In the genomic region with DNA sequence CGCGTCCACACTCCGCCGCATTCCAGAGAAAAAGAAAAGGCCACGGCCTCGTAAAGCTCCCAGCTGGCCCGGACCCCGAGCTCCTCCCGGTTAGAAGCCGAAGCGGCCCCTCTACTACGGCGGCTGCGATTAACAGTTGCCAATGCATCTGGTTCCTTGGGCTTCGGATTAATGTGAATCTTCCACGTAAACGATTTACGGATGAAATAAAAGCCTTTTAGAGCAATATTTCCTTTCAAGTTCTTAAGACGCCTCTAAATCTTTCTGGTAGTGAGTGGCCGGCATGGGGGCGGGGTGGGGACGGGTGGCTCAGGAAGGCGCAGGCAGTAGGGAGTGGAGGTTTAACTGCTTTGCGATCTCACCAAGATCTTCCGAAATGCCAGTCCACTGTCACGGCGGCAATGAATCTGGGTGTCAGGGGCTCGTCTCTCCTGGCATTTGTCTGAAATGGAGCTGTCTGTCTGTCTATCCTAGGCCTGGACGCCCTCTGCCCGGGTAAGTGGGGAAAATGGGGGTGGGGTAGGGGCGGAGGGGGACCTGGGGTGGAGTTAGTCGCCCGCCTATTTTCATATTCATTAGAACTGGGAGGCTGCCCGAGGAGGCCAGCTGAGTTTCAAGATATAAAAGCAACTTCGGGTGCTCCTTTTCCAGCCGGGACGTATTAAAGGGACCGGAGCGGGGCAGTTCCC, we compare ENCODE assay signal across 10 cellular contexts. TPM values are rescaled to one million over a fixed set of nuclear protein-coding genes. Genes with fewer than 3 reads are reported as not detected.
DNase-seq lines count a peak whose midpoint lies in the region; ATAC-seq and TF ChIP-seq lines count a peak whose summit lies in the region.
"Had no signal": no experiment of that assay in that cellular context is flagged by ENCODE, and none has a peak within 500 bp of the region (broad histone marks: within the 10 kb centered on the region; RNA-seq: fewer than 3 reads in every experiment).

No MANE protein-coding gene starts in this region.

- no peaks in the 10 kb centered on the region for H3K36me3 Mint-ChIP-seq in nephron progenitor cell (ENCODE audit: low read depth)

- H3K27ac ChIP-seq in esophagus squamous epithelium: no peak overlapping the region
- H3K27ac ChIP-seq: VCaP had no signal

- H3K4me1 ChIP-seq in esophagus squamous epithelium: peaks cover 14 to 21% (median 20%) of the 10 kb centered on the region in 3 donors

- WGBS in esophagus squamous epithelium, 2 donors: 9 to 22% methylated on average over 29 to 38 of the region's 39 CpGs

- peak; percentile 46 for DNase-seq in ACHN
- DNase-seq in MG63: peak; percentile 65
- DNase-seq in esophagus squamous epithelium (lab: John Stamatoyannopoulos, UW): no peak
- DNase-seq in nephron progenitor cell: peak; percentile 65
- no peak for DNase-seq in NCI-H748 (lab: John Stamatoyannopoulos, UW; ENCODE audit: unreplicated experiment)
- DNase-seq in KG1 (lab: John Stamatoyannopoulos, UW): no peak
- DNase-seq in SIG-M5 (lab: John Stamatoyannopoulos, UW): no peak
- DNase-seq: stimulated activated CD4-positive, alpha-beta T cell treated with anti-CD3 and anti-CD28 coated beads, Interleukin-4, amount 100 ng/mL, for 4 hours had no signal

- in situ Hi-C loops in ACHN (cut with HindIII; ENCODE audit: low pct_ligation_motif_present, low pct_unique_long_range_greater_than_20kb, low sequenced_read_pairs): no loop called here

- no peak for TF ChIP-seq POLR2A in esophagus squamous epithelium (IDR thresholded peaks at IDR 0.05)

- no peak for ATAC-seq in HG03039 (IDR thresholded peaks at IDR 0.05; ENCODE audit: unreplicated experiment)

- peak overlapping the region; percentile 69 for H3K27ac Mint-ChIP-seq in nephron progenitor cell

- H3K27me3 Mint-ChIP-seq in nephron progenitor cell (ENCODE audit: low read depth, poor library complexity): peaks cover 52% of the 10 kb centered on the region

- intact Hi-C loops in esophagus squamous epithelium (cut with DNase I): no loop called here

- H3K4me3 ChIP-seq in MG63: peak overlapping the region; percentile 79
- peak overlapping the region; percentile 10 to 58 (median 42) for H3K4me3 ChIP-seq in esophagus squamous epithelium

- H3K4me3 Mint-ChIP-seq in nephron progenitor cell: peak overlapping the region; percentile 95

- no peaks in the 10 kb centered on the region for H3K9me3 Mint-ChIP-seq in nephron progenitor cell

- no peak for TF ChIP-seq CTCF in esophagus squamous epithelium (IDR thresholded peaks at IDR 0.05)
- TF ChIP-seq CTCF in nephron progenitor cell (IDR thresholded peaks at IDR 0.05): no peak

- no peaks in the 10 kb centered on the region for H3K27me3 ChIP-seq in MG63
- peaks cover 15 to 100% (median 35%) of the 10 kb centered on the region in 4 donors for H3K27me3 ChIP-seq in esophagus squamous epithelium

- H3K9me3 ChIP-seq in MG63 (no peaks in the 10 kb centered on the region), esophagus squamous epithelium (peaks cover 0 to 10% (median 9%) of the 10 kb centered on the region in 3 donors)

- H3K36me3 ChIP-seq in MG63: no peaks in the 10 kb centered on the region
- H3K36me3 ChIP-seq in esophagus squamous epithelium: no peaks in the 10 kb centered on the region

- H3K4me1 Mint-ChIP-seq in nephron progenitor cell: peaks cover 33% of the 10 kb centered on the region

RNA-seq across cellular contexts. Expression of gene ALX1, which starts 0.4 kb away (rescaled TPM):
- 1.2 and 4.0 TPM in 2 replicates for total RNA-seq in MG63 (2014; rRNA removed; shearing (Covaris generic); ENCODE audit: low replicate concordance)
- not detected for total RNA-seq in esophagus squamous epithelium

Comparison
In these comparisons a context has a peak if more than half of its experiments do, and no peak if none do; other contexts are left out.
1. DNase-seq: peak in ACHN (single experiment), MG63 (single experiment) and nephron progenitor cell (single experiment); none in esophagus squamous epithelium (single experiment), NCI-H748 (single experiment), KG1 (single experiment) and SIG-M5 (single experiment).